Comparison of ENCODE assay signal across 16 cellular contexts in genomic region chr18:75072672-75073371, GRCh38.
DNase-seq lines count a peak whose midpoint lies in the region; ATAC-seq, FAIRE-seq and TF ChIP-seq lines count a peak whose summit lies in the region.
"Had no signal": no experiment of that assay in that cellular context is flagged by ENCODE, and none has a peak within 500 bp of the region (broad histone marks: within the 10 kb centered on the region; RNA-seq: fewer than 3 reads in every experiment).

No MANE protein-coding gene starts in this region.

- 89 to 94% (median 93%) methylated on average over 21 of the region's 21 CpGs for whole genome bisulfite sequencing in small intestine, 3 donors

- H3K79me2 ChIP-seq in DND-41 (ENCODE audit: insufficient read depth, low read length): peaks cover 7% of the 10 kb centered on the region

- peaks cover 33% of the 10 kb centered on the region for H3K4me1 ChIP-seq in DND-41 (ENCODE audit: insufficient read depth, low read length)
- H3K4me1 ChIP-seq in small intestine (ENCODE audit: control insufficient read depth in 2 of 2, insufficient read depth in 1 of 2, low read depth in 1 of 2, low read length in 1 of 2): no peaks in the 10 kb centered on the region

- H3K4me1 Mint-ChIP-seq in stimulated activated memory B cell treated with anti-CD40 and anti-IgM and Interleukin-4, amounts not matched to agents 10 μg/mL and 1 μg/mL and 100 μg/mL, for 72 hours: peaks cover 26% of the 10 kb centered on the region

- ATAC-seq in DND-41 (ENCODE audit: insufficient read depth, low read depth): no peak
- no peak for ATAC-seq in stimulated activated memory B cell treated with anti-CD40 and anti-IgM and Interleukin-4, amounts not matched to agents 10 μg/mL and 1 μg/mL and 100 μg/mL, for 72 hours

- DNase-seq in activated effector memory CD4-positive, alpha-beta T cell treated with anti-CD3 and anti-CD28 coated beads, Interleukin-2, amount 50 U/mL, for 16 hours: peak; percentile 56
- DNase-seq in activated effector memory CD4-positive, alpha-beta T cell treated with Interleukin-2 at 50 U/mL for 16 hours: no peak
- no peak for DNase-seq in DND-41
- peak; percentile 50 for DNase-seq in islet precursor cell
- no peak for DNase-seq in NCI-H2196 treated with DMSO at 0.1 percent for 48 hours (lab: John Stamatoyannopoulos, UW; ENCODE audit: unreplicated experiment)
- no peak for DNase-seq in small intestine
- no peak for DNase-seq in RCC 7860 (ENCODE audit: low spot score)
- DNase-seq: COR-L47, H9, NCI-H1092, NCI-H146, NCI-H2081, NCI-H510A, NCI-H774 had no signal

- H3K4me3 ChIP-seq in DND-41 (ENCODE audit: low read depth in 1 of 2, low read length in 2 of 2) (no peak overlapping the region), small intestine (ENCODE audit: low read depth in 1 of 2, low read length in 2 of 2) (no peak overlapping the region)

- H3K36me3 Mint-ChIP-seq in stimulated activated memory B cell treated with anti-CD40 and anti-IgM and Interleukin-4, amounts not matched to agents 10 μg/mL and 1 μg/mL and 100 μg/mL, for 72 hours: peaks cover 8% of the 10 kb centered on the region

- FAIRE-seq in small intestine (lab: Jason Lieb, UNC) (no peak), RCC 7860 (lab: Jason Lieb, UNC) (no peak)
- FAIRE-seq: A204.1 had no signal

- H3K36me3 ChIP-seq in DND-41 (ENCODE audit: insufficient read depth, low read length) (no peaks in the 10 kb centered on the region), small intestine (ENCODE audit: control insufficient read depth in 2 of 2, insufficient read depth in 2 of 2, low read length in 2 of 2) (no peaks in the 10 kb centered on the region)

- H3K9me3 Mint-ChIP-seq in stimulated activated memory B cell treated with anti-CD40 and anti-IgM and Interleukin-4, amounts not matched to agents 10 μg/mL and 1 μg/mL and 100 μg/mL, for 72 hours: peaks cover 16% of the 10 kb centered on the region

- 0 out of 2 replicates have a peak overlapping the region, but pooled peaks have one; percentile 75 for H3K4me2 ChIP-seq in DND-41 (ENCODE audit: insufficient read depth, low read length)

- H3K9me3 ChIP-seq in DND-41 (ENCODE audit: insufficient read depth, low read length, severe bottlenecking): peaks cover 5% of the 10 kb centered on the region
- no peaks in the 10 kb centered on the region for H3K9me3 ChIP-seq in small intestine (ENCODE audit: control insufficient read depth, low read depth)

- H4K20me1 ChIP-seq in DND-41 (ENCODE audit: insufficient read depth, low read length): no peaks in the 10 kb centered on the region

- peak overlapping the region; percentile 92 for H3K27ac Mint-ChIP-seq in stimulated activated memory B cell treated with anti-CD40 and anti-IgM and Interleukin-4, amounts not matched to agents 10 μg/mL and 1 μg/mL and 100 μg/mL, for 72 hours

- H3K9ac ChIP-seq in DND-41 (ENCODE audit: low read depth, low read length): no peak overlapping the region

- H3K4me3 Mint-ChIP-seq in stimulated activated memory B cell treated with anti-CD40 and anti-IgM and Interleukin-4, amounts not matched to agents 10 μg/mL and 1 μg/mL and 100 μg/mL, for 72 hours: no peak overlapping the region
- H3K4me3 Mint-ChIP-seq: H9 had no signal

- H2AFZ ChIP-seq in DND-41 (ENCODE audit: low read depth, low read length): no peak overlapping the region

- H3K27ac ChIP-seq in DND-41 (ENCODE audit: low read length): no peak overlapping the region
- H3K27ac ChIP-seq in small intestine (ENCODE audit: low read depth in 1 of 2, low read length in 1 of 2): no peak overlapping the region

- no peaks in the 10 kb centered on the region for H3K27me3 Mint-ChIP-seq in stimulated activated memory B cell treated with anti-CD40 and anti-IgM and Interleukin-4, amounts not matched to agents 10 μg/mL and 1 μg/mL and 100 μg/mL, for 72 hours

- H3K27me3 ChIP-seq in DND-41 (ENCODE audit: insufficient read depth, low read length, poor library complexity): no peaks in the 10 kb centered on the region
- no peaks in the 10 kb centered on the region for H3K27me3 ChIP-seq in small intestine (ENCODE audit: control insufficient read depth in 2 of 2, insufficient read depth in 2 of 2, low read length in 2 of 2)

- no peak for TF ChIP-seq CTCF in DND-41 (IDR thresholded peaks at IDR 0.05; ENCODE audit: borderline replicate concordance, extremely low read depth, low read length, poor library complexity, severe bottlenecking)

Comparison
In these comparisons a context has a peak if more than half of its experiments do, and no peak if none do; other contexts are left out.
1. DNase-seq: peak in activated effector memory CD4-positive, alpha-beta T cell treated with anti-CD3 and anti-CD28 coated beads, Interleukin-2, amount 50 U/mL, for 16 hours (single experiment) and islet precursor cell (single experiment); none in activated effector memory CD4-positive, alpha-beta T cell treated with Interleukin-2 at 50 U/mL for 16 hours (single experiment), DND-41 (single experiment), NCI-H2196 treated with DMSO at 0.1 percent for 48 hours (single experiment), small intestine (single experiment) and RCC 7860 (single experiment).